Comparison of ENCODE assay signal across 20 cellular contexts in the genomic region with DNA sequence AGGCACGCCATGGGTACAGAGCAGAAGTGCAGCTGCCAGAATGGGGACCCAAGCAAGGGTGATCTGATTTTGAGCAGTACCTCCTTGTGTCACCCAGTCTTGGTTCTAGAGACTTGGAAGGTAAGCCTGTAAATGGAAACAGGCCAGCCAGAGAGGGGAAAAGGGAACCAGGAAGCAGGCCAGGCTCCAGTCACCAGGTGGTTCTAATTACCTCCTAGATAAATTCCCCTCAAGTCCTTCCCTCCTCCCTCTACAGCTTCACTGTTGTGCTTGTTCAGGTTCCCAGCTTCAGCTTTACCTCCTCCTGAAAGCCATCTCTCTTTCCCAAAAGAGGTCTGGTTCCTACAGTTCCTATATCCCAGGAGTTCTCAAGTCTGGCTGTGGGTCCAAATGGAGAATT. TPM values are rescaled to one million over a fixed set of nuclear protein-coding genes. Genes with fewer than 3 reads are reported as not detected.
"Had no signal": no experiment of that assay in that cellular context is flagged by ENCODE, and none has a peak within 500 bp of the region (broad histone marks: within the 10 kb centered on the region; RNA-seq: fewer than 3 reads in every experiment).

No MANE protein-coding gene starts in this region.

- H3K4me1 Mint-ChIP-seq: activated T-helper 17 cell treated with anti-CD3 and anti-CD28 coated beads, Interleukin-2, amount 50 U/mL, for 72 hours had no signal

- H3K9me3 Mint-ChIP-seq: activated T-helper 17 cell treated with anti-CD3 and anti-CD28 coated beads, Interleukin-2, amount 50 U/mL, for 72 hours; neural crest cell had no signal

- H3K27ac Mint-ChIP-seq: activated naive CD4-positive, alpha-beta T cell treated with anti-CD3 and anti-CD28 coated beads for 36 hours; activated T-helper 17 cell treated with anti-CD3 and anti-CD28 coated beads, Interleukin-2, amount 50 U/mL, for 72 hours; endodermal cell; stimulated activated naive CD8-positive, alpha-beta T cell treated with anti-CD3 and anti-CD28 coated beads, Interleukin-15, Interleukin-2, amounts not matched to agents 100 ng/mL and 50 ng/mL, for 24 hours had no signal

- H3K36me3 ChIP-seq: adrenal gland, gastrocnemius medialis had no signal

- H3K9me3 ChIP-seq: adrenal gland, gastrocnemius medialis had no signal

- H3K4me1 ChIP-seq: adrenal gland had no signal

- H3K27ac ChIP-seq: adrenal gland, gastrocnemius medialis had no signal

- H3K4me3 ChIP-seq: adrenal gland, gastrocnemius medialis had no signal

- DNase-seq: activated CD4-positive, alpha-beta T cell treated with anti-CD3 and anti-CD28 coated beads, Interleukin-2, amount 50 U/mL, for 1 hour; activated CD4-positive, CD25-positive, alpha-beta regulatory T cell; activated naive CD4-positive, alpha-beta T cell treated with anti-CD3 and anti-CD28 coated beads for 36 hours; activated T-cell treated with anti-CD3 and anti-CD28 coated beads for 4 hours; adrenal gland; cortex of kidney; endodermal cell; erythroblast; gastrocnemius medialis; left ventricle myocardium superior; mesenchymal stem cell; stimulated activated CD4-positive, alpha-beta T cell treated with anti-CD3 and anti-CD28 coated beads, Interleukin-4, amount 100 ng/mL, for 1 hour; stimulated activated CD8-positive, alpha-beta memory T cell treated with anti-CD3 and anti-CD28 coated beads, Interleukin-4, amount 100 ng/mL, for 48 hours had no signal

- H3K4me3 Mint-ChIP-seq: activated naive CD4-positive, alpha-beta T cell treated with anti-CD3 and anti-CD28 coated beads for 36 hours; activated T-helper 17 cell treated with anti-CD3 and anti-CD28 coated beads, Interleukin-2, amount 50 U/mL, for 72 hours; endodermal cell; neural crest cell; stimulated activated naive CD8-positive, alpha-beta T cell treated with anti-CD3 and anti-CD28 coated beads, Interleukin-15, Interleukin-2, amounts not matched to agents 100 ng/mL and 50 ng/mL, for 24 hours had no signal

- H3K27me3 ChIP-seq: adrenal gland, gastrocnemius medialis had no signal

- ATAC-seq: activated T-helper 17 cell treated with anti-CD3 and anti-CD28 coated beads, Interleukin-2, amount 50 U/mL, for 72 hours; gastrocnemius medialis; left ventricle myocardium superior; sciatic nerve had no signal

RNA-seq across cellular contexts. Expression of a gene that starts 58.8 kb away (rescaled TPM):
- total RNA-seq: activated CD8-positive, alpha-beta memory T cell treated with anti-CD3 and anti-CD28 coated beads for 36 hours; activated naive CD4-positive, alpha-beta T cell treated with anti-CD3 and anti-CD28 coated beads for 36 hours; activated T-helper 17 cell treated with anti-CD3 and anti-CD28 coated beads, Interleukin-2, amount 50 U/mL, for 72 hours; left ventricle myocardium superior; T-helper 2 cell treated with Interferon-gamma antibody and Interleukin-4, amounts not matched to agents 100 ng/mL and 5 ng/mL, for 36 hours had no signal
- polyA plus RNA-seq: keratinocyte had no signal
